ENCODE assay signal across 1 cellular context in genomic region chr7:75906991-75907667, GRCh38.
A peak's percentile ranks its signal among the peaks of the same experiment; 100 is the strongest.
TF ChIP-seq lines count a peak whose summit lies in the region.

No MANE protein-coding gene starts in this region.

TF ChIP-seq in HepG2, 621 proteins besides CTCF, POLR2A, EP300 and RAD21 (continues in another document):
- peak; percentile 20; the same call in 1 of the 2 replicates for TF ChIP-seq ZBTB25 (CRISPR knock-in tag; IDR thresholded peaks at IDR 0.05)
- peak; percentile 24 for TF ChIP-seq ZNF18 (CRISPR knock-in tag; IDR thresholded peaks at IDR 0.05; ENCODE audit: insufficient replicate concordance)
- no peak for TF ChIP-seq ATF6 (CRISPR knock-in tag; conservative IDR thresholded peaks at IDR 0.05)
- peak; percentile 90 for TF ChIP-seq PPARG (CRISPR knock-in tag; conservative IDR thresholded peaks at IDR 0.05)
- TF ChIP-seq ZBTB10 (CRISPR knock-in tag; IDR thresholded peaks at IDR 0.05; ENCODE audit: borderline replicate concordance), result no peak
- TF ChIP-seq ZNF784 (CRISPR knock-in tag; IDR thresholded peaks at IDR 0.05; ENCODE audit: borderline replicate concordance), result no peak
- TF ChIP-seq TCF7 (IDR thresholded peaks at IDR 0.05; ENCODE audit: low read depth), result peak; percentile 69
- no peak for TF ChIP-seq USF2 (IDR thresholded peaks at IDR 0.05; ENCODE audit: low read depth, low read length)
- TF ChIP-seq USF2 (CRISPR knock-in tag; IDR thresholded peaks at IDR 0.05; ENCODE audit: borderline replicate concordance), result no peak
- no peak for TF ChIP-seq ZNF235 (CRISPR knock-in tag; IDR thresholded peaks at IDR 0.05; ENCODE audit: borderline replicate concordance)
- TF ChIP-seq HNF4G (IDR thresholded peaks at IDR 0.05; ENCODE audit: borderline replicate concordance, low read depth, low read length), result peak; percentile 88
- peak; percentile 92 for TF ChIP-seq HNF4G (CRISPR knock-in tag; IDR thresholded peaks at IDR 0.05; ENCODE audit: borderline replicate concordance, low read depth)
- no peak for TF ChIP-seq ZNF543 (CRISPR knock-in tag; IDR thresholded peaks at IDR 0.05)
- TF ChIP-seq ZNF280D (CRISPR knock-in tag; IDR thresholded peaks at IDR 0.05), result peak; percentile 28; the same call in 1 of the 2 replicates
- TF ChIP-seq IKZF1 (IDR thresholded peaks at IDR 0.05), result no peak
- no peak for TF ChIP-seq PRDM4 (CRISPR knock-in tag; IDR thresholded peaks at IDR 0.05; ENCODE audit: borderline replicate concordance)
- TF ChIP-seq GPN1 (CRISPR knock-in tag; IDR thresholded peaks at IDR 0.05; ENCODE audit: borderline replicate concordance), result no peak
- TF ChIP-seq NFKBIZ (CRISPR knock-in tag; IDR thresholded peaks at IDR 0.05), result peak; percentile 39; the same call in 1 of the 2 replicates
- peak; percentile 66 for TF ChIP-seq SKI (IDR thresholded peaks at IDR 0.05; ENCODE audit: partially characterized antibody)
- TF ChIP-seq CBX5 (CRISPR knock-in tag; IDR thresholded peaks at IDR 0.05; ENCODE audit: borderline replicate concordance), result no peak
- TF ChIP-seq ATF1 (CRISPR knock-in tag; IDR thresholded peaks at IDR 0.05), result peak; percentile 60
- TF ChIP-seq ZNF350 (CRISPR knock-in tag; IDR thresholded peaks at IDR 0.05; ENCODE audit: borderline replicate concordance, low read depth), result peak; percentile 76; the same call in 1 of the 2 replicates
- peak; percentile 88 for TF ChIP-seq RXRB (CRISPR knock-in tag; IDR thresholded peaks at IDR 0.05; ENCODE audit: borderline replicate concordance)
- TF ChIP-seq HMG20A (CRISPR knock-in tag; IDR thresholded peaks at IDR 0.05; ENCODE audit: borderline replicate concordance), result 0 out of 2 replicates have a peak, but pooled peaks have one; percentile 57
- no peak for TF ChIP-seq MBD4 (IDR thresholded peaks at IDR 0.05; ENCODE audit: borderline replicate concordance, low read length)
- no peak for TF ChIP-seq ZMAT3 (CRISPR knock-in tag; conservative IDR thresholded peaks at IDR 0.05)
- peak; percentile 64 for TF ChIP-seq HDAC1 (CRISPR knock-in tag; IDR thresholded peaks at IDR 0.05)
- TF ChIP-seq SNAPC5 (CRISPR knock-in tag; IDR thresholded peaks at IDR 0.05; ENCODE audit: borderline replicate concordance), result no peak
- no peak for TF ChIP-seq FOXC1 (CRISPR knock-in tag; IDR thresholded peaks at IDR 0.05; ENCODE audit: borderline replicate concordance)
- no peak for TF ChIP-seq ATRX (CRISPR knock-in tag; IDR thresholded peaks at IDR 0.05; ENCODE audit: borderline replicate concordance)
- TF ChIP-seq ZNF773 (CRISPR knock-in tag; IDR thresholded peaks at IDR 0.05; ENCODE audit: borderline replicate concordance), result no peak
- TF ChIP-seq YY1 (IDR thresholded peaks at IDR 0.05; ENCODE audit: insufficient read depth, insufficient replicate concordance, low read depth, low read length), result no peak
- TF ChIP-seq ZSCAN31 (CRISPR knock-in tag; IDR thresholded peaks at IDR 0.05; ENCODE audit: low read depth), result no peak
- no peak for TF ChIP-seq ZFP36L2 (CRISPR knock-in tag; IDR thresholded peaks at IDR 0.05)
- TF ChIP-seq ZMYM3 (CRISPR knock-in tag; IDR thresholded peaks at IDR 0.05), result peak; percentile 61
- TF ChIP-seq HNRNPK (IDR thresholded peaks at IDR 0.05; ENCODE audit: low read depth, low read length, poor library complexity, severe bottlenecking), result no peak
- no peak for TF ChIP-seq NCOA5 (CRISPR knock-in tag; IDR thresholded peaks at IDR 0.05)
- no peak for TF ChIP-seq PAWR (CRISPR knock-in tag; IDR thresholded peaks at IDR 0.05; ENCODE audit: borderline replicate concordance)
- peak; percentile 15; the same call in 1 of the 2 replicates for TF ChIP-seq THRA (CRISPR knock-in tag; IDR thresholded peaks at IDR 0.05; ENCODE audit: borderline replicate concordance)
- no peak for TF ChIP-seq ZNF615 (CRISPR knock-in tag; IDR thresholded peaks at IDR 0.05; ENCODE audit: borderline replicate concordance)
- no peak for TF ChIP-seq ZFP36 (IDR thresholded peaks at IDR 0.05; ENCODE audit: borderline replicate concordance, low read depth, low read length, partially characterized antibody)
- no peak for TF ChIP-seq CAMTA2 (CRISPR knock-in tag; IDR thresholded peaks at IDR 0.05; ENCODE audit: borderline replicate concordance)
